Comparison of ENCODE assay signal across 9 cellular contexts in the genomic region with DNA sequence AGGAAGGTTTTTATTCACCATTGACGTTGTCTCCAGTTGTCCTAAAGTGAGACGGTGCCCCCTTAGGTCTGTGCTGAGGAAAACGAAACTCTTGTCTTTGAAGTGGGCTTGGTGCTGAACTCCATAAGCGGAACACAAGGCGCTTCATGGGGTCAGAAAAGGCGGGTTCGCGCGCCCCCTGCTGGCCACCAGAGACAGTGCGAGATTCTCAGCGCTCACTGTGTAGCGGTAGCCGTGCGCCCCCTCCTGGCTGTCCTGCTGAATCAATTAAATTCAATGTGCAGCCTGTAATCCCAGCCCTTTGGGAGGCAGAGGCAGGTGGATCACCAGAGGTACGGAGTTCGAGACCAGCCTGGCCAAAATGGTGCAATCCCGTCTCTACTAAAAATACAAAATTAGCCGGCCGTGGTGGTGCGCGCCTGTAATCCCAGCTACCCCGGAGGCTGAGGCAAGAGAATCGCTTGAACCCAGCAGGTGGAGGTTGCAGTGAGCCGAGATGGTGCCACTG.
DNase-seq lines count a peak whose midpoint lies in the region; ATAC-seq, FAIRE-seq and TF ChIP-seq lines count a peak whose summit lies in the region.
"Had no signal": no experiment of that assay in that cellular context is flagged by ENCODE, and none has a peak within 500 bp of the region (broad histone marks: within the 10 kb centered on the region; RNA-seq: fewer than 3 reads in every experiment).

No MANE protein-coding gene starts in this region.

- intact Hi-C loops in endothelial cell of umbilical vein (cut with micrococcal nuclease): loop anchor here (1.0 to 10.0 kb wide), 7 partner anchors 14 to 1052 kb away; a partner anchor contains a TSS

- H3K79me2 ChIP-seq in OCI-LY1 (ENCODE audit: insufficient read depth, low read length) (no peaks in the 10 kb centered on the region), endothelial cell of umbilical vein (ENCODE audit: control insufficient read depth, insufficient read depth, low read length) (no peaks in the 10 kb centered on the region)

- no peak overlapping the region for H2AFZ ChIP-seq in OCI-LY1 (ENCODE audit: low read length)
- peak overlapping the region; percentile 73 for H2AFZ ChIP-seq in endothelial cell of umbilical vein (ENCODE audit: low read depth, low read length)

- TF ChIP-seq RAD21 in Ishikawa (IDR thresholded peaks at IDR 0.05; ENCODE audit: low read depth): peak; percentile 98

- no peak for TF ChIP-seq EP300 in Ishikawa (IDR thresholded peaks at IDR 0.05; ENCODE audit: borderline replicate concordance)

- POLR2A ChIA-PET in endothelial cell of umbilical vein (lab: Charles Lee): no interaction called here

- peak overlapping the region in 7 of 8 donors; percentile 11 to 78 (median 55) for H3K4me3 Mint-ChIP-seq in naive B cell

- no peak for TF ChIP-seq POLR2A in endothelial cell of umbilical vein (IDR thresholded peaks at IDR 0.05; ENCODE audit: low read depth, low read length)

- H3K9me3 Mint-ChIP-seq in naive B cell: peaks cover 0 to 5% (median 0%) of the 10 kb centered on the region in 7 donors

- TF ChIP-seq CTCF in OCI-LY1 (IDR thresholded peaks at IDR 0.05; ENCODE audit: low read length) (peak; percentile 90), endothelial cell of umbilical vein (IDR thresholded peaks at IDR 0.05; ENCODE audit: extremely low read depth in 1 of 2, insufficient read depth in 1 of 2, low read depth in 1 of 2, low read length in 2 of 2) (peak; percentile 80 to 94)

- no TSS peak for BruUV-seq in endothelial cell of umbilical vein (replicated peaks; lab: Mats Ljungman, UMichigan)

- H3K4me1 Mint-ChIP-seq in naive B cell: peaks cover 0 to 9% (median 3%) of the 10 kb centered on the region in 3 donors

- CTCF ChIA-PET in endothelial cell of umbilical vein (lab: Charles Lee): no interaction called here

- H3K4me1 ChIP-seq in OCI-LY1 (ENCODE audit: insufficient read depth, low read length, severe bottlenecking) (no peaks in the 10 kb centered on the region), endothelial cell of umbilical vein (ENCODE audit: control insufficient read depth, extremely low read depth, insufficient read depth, low read length) (no peaks in the 10 kb centered on the region)

- H3F3A ChIP-seq in OCI-LY1 (ENCODE audit: insufficient read depth, low read length): no peaks in the 10 kb centered on the region

- no peaks in the 10 kb centered on the region for H3K9me2 ChIP-seq in OCI-LY1 (ENCODE audit: low read depth, low read length)

- no peaks in the 10 kb centered on the region for H3K27me3 Mint-ChIP-seq in naive B cell

- peak; percentile 89 for ATAC-seq in GM21619 (IDR thresholded peaks at IDR 0.05; ENCODE audit: unreplicated experiment)
- ATAC-seq in naive B cell (ENCODE audit: low read depth in 2 of 2): peak; percentile 91 to 98

- no peaks in the 10 kb centered on the region for H3K9me3 ChIP-seq in OCI-LY1 (ENCODE audit: low read length)
- H3K9me3 ChIP-seq in endothelial cell of umbilical vein (replicated peaks; ENCODE audit: control insufficient read depth, insufficient read depth, low read length): no peaks in the 10 kb centered on the region

- H3K36me3 ChIP-seq in OCI-LY1 (ENCODE audit: insufficient read depth, low read length) (no peaks in the 10 kb centered on the region), endothelial cell of umbilical vein (ENCODE audit: control insufficient read depth in 2 of 2, extremely low read depth in 1 of 2, insufficient read depth in 2 of 2, low read length in 2 of 2) (no peaks in the 10 kb centered on the region)

- H3K27me3 ChIP-seq in OCI-LY1 (ENCODE audit: insufficient read depth, low read length) (no peaks in the 10 kb centered on the region), endothelial cell of umbilical vein (ENCODE audit: control insufficient read depth in 2 of 2, insufficient read depth in 2 of 2, low read length in 2 of 2) (no peaks in the 10 kb centered on the region)

- no peak overlapping the region for H3K27ac ChIP-seq in OCI-LY1 (ENCODE audit: low read depth, low read length, poor library complexity, severe bottlenecking)
- no peak overlapping the region for H3K27ac ChIP-seq in endothelial cell of umbilical vein (ENCODE audit: insufficient read depth, low read depth, low read length)
- H3K27ac ChIP-seq: epithelial cell of prostate had no signal

- dilution Hi-C loops in endothelial cell of umbilical vein (cut with MboI; ENCODE audit: extremely low pct_ligation_motif_present, low sequenced_read_pairs): no loop called here

- H3K4me3 ChIP-seq in OCI-LY1 (ENCODE audit: low read depth, low read length, poor library complexity, severe bottlenecking) (no peak overlapping the region), endothelial cell of umbilical vein (replicated peaks in 1 of 3; ENCODE audit: insufficient read depth in 1 of 3, low read depth in 1 of 3, low read length in 3 of 3) (no peak overlapping the region)

- H3K36me3 Mint-ChIP-seq in naive B cell: no peaks in the 10 kb centered on the region

- H3K9ac ChIP-seq in OCI-LY1 (ENCODE audit: low read length) (no peak overlapping the region), endothelial cell of umbilical vein (replicated peaks; ENCODE audit: extremely low read depth, insufficient read depth, low read length) (no peak overlapping the region)

- H3K4me2 ChIP-seq in OCI-LY1 (ENCODE audit: low read length): peak overlapping the region; percentile 46; the same call in 1 of the 2 replicates
- H3K4me2 ChIP-seq in endothelial cell of umbilical vein (ENCODE audit: insufficient read depth, low read length): no peak overlapping the region

- peak overlapping the region in 1 of 6 donors; percentile 41 for H3K27ac Mint-ChIP-seq in naive B cell

- no peaks in the 10 kb centered on the region for H3K9me1 ChIP-seq in endothelial cell of umbilical vein (replicated peaks; ENCODE audit: control insufficient read depth, extremely low read depth, insufficient read depth, low read length)

- FAIRE-seq in endothelial cell of umbilical vein (lab: Jason Lieb, UNC): peak; percentile 58

- H4K20me1 ChIP-seq in OCI-LY1 (ENCODE audit: insufficient read depth, low read length) (no peaks in the 10 kb centered on the region), endothelial cell of umbilical vein (replicated peaks; ENCODE audit: control insufficient read depth, extremely low read depth, insufficient read depth, low read length) (no peaks in the 10 kb centered on the region)

- DNase-seq in DMS 273 treated with DMSO at 0.1 percent for 48 hours (lab: John Stamatoyannopoulos, UW): peak; percentile 61
- DNase-seq in activated CD8-positive, alpha-beta memory T cell treated with anti-CD3 and anti-CD28 coated beads, Interleukin-2, amount 50 U/mL, for 4 hours: peak; percentile 89
- peak; percentile 77 for DNase-seq in endothelial cell of umbilical vein (ENCODE audit: low read depth, low spot score)
- peak; percentile 79 for DNase-seq in naive B cell
- peak; percentile 56 to 64 for DNase-seq in stimulated activated CD8-positive, alpha-beta memory T cell treated with anti-CD3 and anti-CD28 coated beads, Interleukin-7, amount 100 ng/mL, for 48 hours (ENCODE audit: extremely low read depth in 1 of 2, low read depth in 1 of 2)

TF ChIP-seq in Ishikawa, 13 proteins besides CTCF, POLR2A, EP300 and RAD21:
- TF ChIP-seq TEAD4 (IDR thresholded peaks at IDR 0.05): no peak
- 0 out of 2 replicates have a peak, but pooled peaks have one; percentile 23 for TF ChIP-seq YY1 (IDR thresholded peaks at IDR 0.05; ENCODE audit: low read depth)
- no peak for TF ChIP-seq FOXM1 (IDR thresholded peaks at IDR 0.05; ENCODE audit: borderline replicate concordance, low read depth)
- TF ChIP-seq, protein P1, sequence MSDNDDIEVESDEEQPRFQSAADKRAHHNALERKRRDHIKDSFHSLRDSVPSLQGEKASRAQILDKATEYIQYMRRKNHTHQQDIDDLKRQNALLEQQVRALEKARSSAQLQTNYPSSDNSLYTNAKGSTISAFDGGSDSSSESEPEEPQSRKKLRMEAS (IDR thresholded peaks at IDR 0.05): no peak
- TF ChIP-seq TCF12 (IDR thresholded peaks at IDR 0.05; ENCODE audit: low read depth): 0 out of 2 replicates have a peak, but pooled peaks have one; percentile 28

TF ChIP-seq in endothelial cell of umbilical vein, 7 proteins besides CTCF, POLR2A, EP300 and RAD21:
- TF ChIP-seq JUN (IDR thresholded peaks at IDR 0.05; ENCODE audit: borderline replicate concordance, insufficient read depth, insufficient read length, low read depth) (no peak), POLR2AphosphoS5 (IDR thresholded peaks at IDR 0.05; ENCODE audit: insufficient read depth, low read depth, low read length) (no peak), MYC (IDR thresholded peaks at IDR 0.05; ENCODE audit: low read depth, low read length) (no peak), EZH2 (IDR thresholded peaks at IDR 0.05; ENCODE audit: borderline replicate concordance, low read depth, low read length, severe bottlenecking) (no peak), GATA2 (IDR thresholded peaks at IDR 0.05; ENCODE audit: insufficient read depth, insufficient read length, low read depth, low read length) (no peak)
